In the genomic region with DNA sequence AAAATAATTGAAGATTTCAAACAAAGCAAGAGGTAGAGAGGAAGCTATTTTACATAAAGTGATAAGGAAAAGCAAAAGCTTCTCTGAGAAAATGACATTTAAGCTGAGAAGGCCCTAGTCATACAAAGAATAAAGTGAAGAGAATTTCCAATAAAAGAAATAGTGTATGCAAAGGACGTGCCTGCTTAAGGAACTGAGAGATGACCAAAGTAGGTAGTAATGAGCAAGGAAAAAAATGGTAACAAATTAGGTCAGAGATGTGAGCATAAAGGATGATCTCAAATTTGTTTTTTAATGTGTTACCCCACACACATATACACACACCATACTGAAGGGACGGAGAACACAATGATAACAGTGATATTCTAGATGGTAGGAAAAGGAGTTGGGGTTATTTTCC, we compare ENCODE assay signal across 31 cellular contexts. TPM values are rescaled to one million over a fixed set of nuclear protein-coding genes. Genes with fewer than 3 reads are reported as not detected.
DNase-seq lines count a peak whose midpoint lies in the region; ATAC-seq, FAIRE-seq and TF ChIP-seq lines count a peak whose summit lies in the region.
"Had no signal": no experiment of that assay in that cellular context is flagged by ENCODE, and none has a peak within 500 bp of the region (broad histone marks: within the 10 kb centered on the region; RNA-seq: fewer than 3 reads in every experiment).

No MANE protein-coding gene starts in this region.

- no peak for TF ChIP-seq EP300 in upper lobe of left lung (IDR thresholded peaks at IDR 0.05)

- peaks cover 30% of the 10 kb centered on the region for H3K4me1 Mint-ChIP-seq in activated naive CD4-positive, alpha-beta T cell treated with anti-CD3 and anti-CD28 coated beads for 36 hours (ENCODE audit: low read depth)
- peaks cover 13 to 18% of the 10 kb centered on the region in 2 donors for H3K4me1 Mint-ChIP-seq in stimulated activated naive B cell treated with anti-CD40 and anti-IgM and Interleukin-4, amounts not matched to agents 10 μg/mL and 1 μg/mL and 100 μg/mL, for 72 hours
- H3K4me1 Mint-ChIP-seq: activated CD8-positive, alpha-beta memory T cell treated with anti-CD3 and anti-CD28 coated beads, Interleukin-2, amount 10 ng/mL, durations not matched to agents 7 days and 5 days had no signal

- no peak for DNase-seq in activated naive CD4-positive, alpha-beta T cell treated with anti-CD3 and anti-CD28 coated beads for 36 hours
- no peak for DNase-seq in activated naive CD4-positive, alpha-beta T cell treated with anti-CD3 and anti-CD28 coated beads, Interleukin-2, amount 50 U/mL, for 16 hours
- DNase-seq in GM19239 (ENCODE audit: insufficient read length, low spot score) (no peak), brain microvascular endothelial cell (no peak), NCI-H1436 treated with DMSO at 0.1 percent for 48 hours (lab: John Stamatoyannopoulos, UW) (no peak), upper lobe of left lung (no peak), substantia nigra (lab: John Stamatoyannopoulos, UW) (no peak)
- no peak for DNase-seq in stimulated activated naive B cell treated with anti-CD40 and anti-IgM and Interleukin-4, amounts not matched to agents 10 μg/mL and 1 μg/mL and 100 μg/mL, for 72 hours
- DNase-seq: activated CD4-positive, alpha-beta T cell treated with anti-CD3 and anti-CD28 coated beads, Interleukin-2, amount 50 U/mL, for 1 hour; activated CD8-positive, alpha-beta memory T cell treated with anti-CD3 and anti-CD28 coated beads, Interleukin-2, amount 10 ng/mL, durations not matched to agents 7 days and 5 days; activated naive CD4-positive, alpha-beta T cell; activated T-cell treated with anti-CD3 and anti-CD28 coated beads, Interleukin-2, amount 50 U/mL, for 72 hours; CD8-positive, alpha-beta memory T cell; DMS153; GOT3; immature natural killer cell; KBM-7; left colon; NCI-H1092 treated with DMSO at 0.1 percent for 48 hours; NCI-H187; NCI-H2171; RPMI8226; SJCRH30; SW 1271 had no signal

- H3K4me3 ChIP-seq in brain microvascular endothelial cell (ENCODE audit: low read depth, low read length) (no peak overlapping the region), upper lobe of left lung (no peak overlapping the region)
- H3K4me3 ChIP-seq: breast epithelium, SJCRH30, skin epidermis, tibial nerve had no signal

- no peak overlapping the region for H3K4me3 Mint-ChIP-seq in activated naive CD4-positive, alpha-beta T cell treated with anti-CD3 and anti-CD28 coated beads for 36 hours
- H3K4me3 Mint-ChIP-seq in stimulated activated naive B cell treated with anti-CD40 and anti-IgM and Interleukin-4, amounts not matched to agents 10 μg/mL and 1 μg/mL and 100 μg/mL, for 72 hours: peak overlapping the region; percentile 11 to 54
- H3K4me3 Mint-ChIP-seq: activated CD8-positive, alpha-beta memory T cell treated with anti-CD3 and anti-CD28 coated beads, Interleukin-2, amount 10 ng/mL, durations not matched to agents 7 days and 5 days; activated T-cell treated with anti-CD3 and anti-CD28 coated beads, Interleukin-2, amount 50 U/mL, for 72 hours; immature natural killer cell; natural killer cell treated with Interleukin-12 subunit alpha and Interleukin-12 subunit beta and Interleukin-15 and Interleukin-18, amount 100 ng/mL, for 72 hours had no signal

- TF ChIP-seq CTCF in brain microvascular endothelial cell (IDR thresholded peaks at IDR 0.05; ENCODE audit: low read depth, low read length, missing control alignments) (no peak), upper lobe of left lung (IDR thresholded peaks at IDR 0.05) (no peak)

- H3K27ac ChIP-seq in brain microvascular endothelial cell (peak overlapping the region; percentile 14), upper lobe of left lung (no peak overlapping the region), substantia nigra (ENCODE audit: low read depth, low read length, poor library complexity, severe bottlenecking) (no peak overlapping the region)
- H3K27ac ChIP-seq: breast epithelium, parathyroid adenoma, SJCRH30, skin epidermis, tibial nerve, VCaP had no signal

- TF ChIP-seq POLR2A in upper lobe of left lung (IDR thresholded peaks at IDR 0.05): no peak

- in situ Hi-C loops in brain microvascular endothelial cell (cut with HindIII; ENCODE audit: low pct_ligation_motif_present, low sequenced_read_pairs): no loop called here

- H3K27ac Mint-ChIP-seq in activated naive CD4-positive, alpha-beta T cell treated with anti-CD3 and anti-CD28 coated beads for 36 hours: peak overlapping the region; percentile 42
- H3K27ac Mint-ChIP-seq in stimulated activated naive B cell treated with anti-CD40 and anti-IgM and Interleukin-4, amounts not matched to agents 10 μg/mL and 1 μg/mL and 100 μg/mL, for 72 hours: peak overlapping the region; percentile 62
- H3K27ac Mint-ChIP-seq: activated CD8-positive, alpha-beta memory T cell treated with anti-CD3 and anti-CD28 coated beads, Interleukin-2, amount 10 ng/mL, durations not matched to agents 7 days and 5 days; activated T-cell treated with anti-CD3 and anti-CD28 coated beads, Interleukin-2, amount 50 U/mL, for 72 hours; immature natural killer cell; natural killer cell treated with Interleukin-12 subunit alpha and Interleukin-12 subunit beta and Interleukin-15 and Interleukin-18, amount 100 ng/mL, for 72 hours had no signal

- no peaks in the 10 kb centered on the region for H3K36me3 ChIP-seq in brain microvascular endothelial cell (replicated peaks)
- H3K36me3 ChIP-seq in upper lobe of left lung: no peaks in the 10 kb centered on the region
- H3K36me3 ChIP-seq: breast epithelium, tibial nerve had no signal

- intact Hi-C loops in activated naive CD4-positive, alpha-beta T cell treated with anti-CD3 and anti-CD28 coated beads for 36 hours (cut with micrococcal nuclease): loop anchor here (5.0 kb wide), 1 partner anchor 636 kb away; a partner anchor contains a TSS

- no peaks in the 10 kb centered on the region for H3K9me3 ChIP-seq in upper lobe of left lung
- H3K9me3 ChIP-seq: breast epithelium, SJCRH30 had no signal

- peak; percentile 39 for FAIRE-seq in GM19239 (lab: Jason Lieb, UNC)
- FAIRE-seq: endothelial cell of umbilical vein had no signal

- peaks cover 7% of the 10 kb centered on the region for H3K9me3 Mint-ChIP-seq in activated naive CD4-positive, alpha-beta T cell treated with anti-CD3 and anti-CD28 coated beads for 36 hours
- peaks cover 0 to 3% of the 10 kb centered on the region in 2 donors for H3K9me3 Mint-ChIP-seq in stimulated activated naive B cell treated with anti-CD40 and anti-IgM and Interleukin-4, amounts not matched to agents 10 μg/mL and 1 μg/mL and 100 μg/mL, for 72 hours
- H3K9me3 Mint-ChIP-seq: CD8-positive, alpha-beta memory T cell; immature natural killer cell; natural killer cell treated with Interleukin-12 subunit alpha and Interleukin-12 subunit beta and Interleukin-15 and Interleukin-18, amount 100 ng/mL, for 72 hours had no signal

- no peaks in the 10 kb centered on the region for H3K27me3 Mint-ChIP-seq in activated naive CD4-positive, alpha-beta T cell treated with anti-CD3 and anti-CD28 coated beads for 36 hours (ENCODE audit: low read depth)
- no peaks in the 10 kb centered on the region for H3K27me3 Mint-ChIP-seq in stimulated activated naive B cell treated with anti-CD40 and anti-IgM and Interleukin-4, amounts not matched to agents 10 μg/mL and 1 μg/mL and 100 μg/mL, for 72 hours
- H3K27me3 Mint-ChIP-seq: activated CD8-positive, alpha-beta memory T cell treated with anti-CD3 and anti-CD28 coated beads, Interleukin-2, amount 10 ng/mL, durations not matched to agents 7 days and 5 days; CD8-positive, alpha-beta memory T cell; natural killer cell treated with Interleukin-12 subunit alpha and Interleukin-12 subunit beta and Interleukin-15 and Interleukin-18, amount 100 ng/mL, for 72 hours had no signal

- ATAC-seq in stimulated activated naive B cell treated with anti-CD40 and anti-IgM and Interleukin-4, amounts not matched to agents 10 μg/mL and 1 μg/mL and 100 μg/mL, for 72 hours (replicated peaks): peak; percentile 96 to 99
- ATAC-seq in upper lobe of left lung (ENCODE audit: low FRiP score in 2 of 2): no peak
- ATAC-seq: activated CD8-positive, alpha-beta memory T cell treated with anti-CD3 and anti-CD28 coated beads, Interleukin-2, amount 10 ng/mL, durations not matched to agents 7 days and 5 days; left colon; natural killer cell treated with Interleukin-12 subunit alpha and Interleukin-12 subunit beta and Interleukin-15 and Interleukin-18, amount 100 ng/mL, for 72 hours had no signal

- peaks cover 0 to 7% (median 2%) of the 10 kb centered on the region in 4 donors for H3K4me1 ChIP-seq in upper lobe of left lung
- H3K4me1 ChIP-seq: breast epithelium, parathyroid adenoma had no signal

- H3K27me3 ChIP-seq in brain microvascular endothelial cell (replicated peaks) (no peaks in the 10 kb centered on the region), upper lobe of left lung (no peaks in the 10 kb centered on the region)
- H3K27me3 ChIP-seq: breast epithelium, SJCRH30, tibial nerve had no signal

- WGBS in upper lobe of left lung, 2 donors: 82 to 87% methylated on average over 2 of the region's 2 CpGs

- peaks cover 13% of the 10 kb centered on the region for H3K36me3 Mint-ChIP-seq in activated naive CD4-positive, alpha-beta T cell treated with anti-CD3 and anti-CD28 coated beads for 36 hours (ENCODE audit: low read depth)
- H3K36me3 Mint-ChIP-seq in stimulated activated naive B cell treated with anti-CD40 and anti-IgM and Interleukin-4, amounts not matched to agents 10 μg/mL and 1 μg/mL and 100 μg/mL, for 72 hours: peaks cover 3 to 13% of the 10 kb centered on the region in 2 donors
- H3K36me3 Mint-ChIP-seq: natural killer cell treated with Interleukin-12 subunit alpha and Interleukin-12 subunit beta and Interleukin-15 and Interleukin-18, amount 100 ng/mL, for 72 hours had no signal

- CTCF ChIA-PET in activated naive CD4-positive, alpha-beta T cell treated with anti-CD3 and anti-CD28 coated beads for 36 hours (lab: Charles Lee): no interaction called here

RNA-seq across cellular contexts. Expression of a gene that starts 46.4 kb away (rescaled TPM):
- 1 to 10 TPM; 6.1 to 6.5 TPM for total RNA-seq in activated naive CD4-positive, alpha-beta T cell treated with anti-CD3 and anti-CD28 coated beads for 36 hours
- 10 to 100 TPM; 10.5 to 47.2 (median 34.8) TPM for total RNA-seq in upper lobe of left lung

Comparison
In these comparisons a context has a peak if more than half of its experiments do, and no peak if none do; other contexts are left out.
1. ATAC-seq: peak in stimulated activated naive B cell treated with anti-CD40 and anti-IgM and Interleukin-4, amounts not matched to agents 10 μg/mL and 1 μg/mL and 100 μg/mL, for 72 hours (2 of 2); none in upper lobe of left lung (0 of 2).